Comparison of ENCODE assay signal across 8 cellular contexts in genomic region chr3:44511238-44511567, GRCh38. TPM values are rescaled to one million over a fixed set of nuclear protein-coding genes. Genes with fewer than 3 reads are reported as not detected.
DNase-seq lines count a peak whose midpoint lies in the region; ATAC-seq, FAIRE-seq and TF ChIP-seq lines count a peak whose summit lies in the region.

No MANE protein-coding gene starts in this region.

- POLR2A ChIA-PET in A549 (lab: Yijun Ruan, JAX) (interaction anchor here (0.6 to 1.5 kb wide), 8 partner anchors 15 to 385 kb away, joined by 3 to 18 read pairs (median 5); partner anchors contain the start of genes KIAA1143, KIF15, ZNF197 and ZNF445), MCF 10A (lab: Yijun Ruan, JAX) (interaction anchor here (0.7 to 2.8 kb wide), 17 partner anchors 8 to 416 kb away, joined by 3 to 27 read pairs (median 6); partner anchors contain the start of genes KIAA1143, KIF15, TCAIM and ZNF197)

- H3K27ac ChIP-seq in A549 (peak overlapping the region; percentile 90 to 98), HUES48 (ENCODE audit: low read depth, low read length) (peak overlapping the region; percentile 86)

- CTCF ChIA-PET in A549 (lab: Yijun Ruan, JAX) = no interaction called here
- CTCF ChIA-PET in MCF 10A (lab: Yijun Ruan, JAX) = interaction anchor here (0.6 to 0.8 kb wide), 4 partner anchors 22 to 529 kb away, joined by 3 read pairs; no protein-coding TSS in a partner anchor

- 43% methylated on average over 4 of the region's 4 CpGs for WGBS in A549 (ENCODE audit: missing lambda C conversion rate)

- no peaks in the 10 kb centered on the region for H3K27me3 Mint-ChIP-seq in MCF 10A (ENCODE audit: insufficient read depth, unreplicated experiment)

- TF ChIP-seq EP300 in A549 (IDR thresholded peaks at IDR 0.05) = no peak

- peak overlapping the region; percentile 81; the same call in 1 of the 2 replicates for H3K9ac ChIP-seq in HUES48 (ENCODE audit: low read depth, low read length)

- H3K9me3 ChIP-seq in A549 = peaks cover 19% of the 10 kb centered on the region; the same call in 1 of the 3 replicates
- H3K9me3 ChIP-seq in HUES48 (ENCODE audit: control insufficient read depth, insufficient read depth, low read length) = no peaks in the 10 kb centered on the region
- no peaks in the 10 kb centered on the region for H3K9me3 ChIP-seq in mononuclear cell (ENCODE audit: low read depth, low read length)

- H3K4me1 Mint-ChIP-seq in MCF 10A (ENCODE audit: insufficient read depth, unreplicated experiment) = peaks cover 10% of the 10 kb centered on the region

- no peak for TF ChIP-seq RAD21 in A549 (conservative IDR thresholded peaks at IDR 0.05 in 1 of 2, IDR thresholded peaks at IDR 0.05 in 1 of 2)

- intact Hi-C loops in MCF 10A (cut with micrococcal nuclease) = loop anchor here (5.0 kb wide), 1 partner anchor 189 kb away; no protein-coding TSS in a partner anchor

- ATAC-seq in A549 (0 out of 6 replicates have a peak, but pooled peaks of 1 of the 2 experiments have one; percentile 11), GM21423 (IDR thresholded peaks at IDR 0.05; ENCODE audit: unreplicated experiment) (no peak), HG03025 (IDR thresholded peaks at IDR 0.05; ENCODE audit: low FRiP score, unreplicated experiment) (no peak)

- H3K36me3 Mint-ChIP-seq in MCF 10A (ENCODE audit: insufficient read depth, unreplicated experiment) = no peaks in the 10 kb centered on the region

- H3K4me3 Mint-ChIP-seq in MCF 10A (ENCODE audit: unreplicated experiment) = peak overlapping the region; percentile 94

- H3K36me3 ChIP-seq in HUES48 (ENCODE audit: control insufficient read depth, insufficient read depth, low read length) = no peaks in the 10 kb centered on the region

- no peak for FAIRE-seq in A549 (lab: Jason Lieb, UNC)

- H3K4me3 ChIP-seq in A549 (peak overlapping the region; percentile 95), HUES48 (ENCODE audit: low read depth, low read length) (peak overlapping the region; percentile 98), mononuclear cell (ENCODE audit: low read length) (peak overlapping the region; percentile 97)

- TF ChIP-seq POLR2A in A549 (IDR thresholded peaks at IDR 0.05; ENCODE audit: low read length) = no peak

- TF ChIP-seq CTCF in A549 (IDR thresholded peaks at IDR 0.05) = no peak
- TF ChIP-seq CTCF in MCF 10A (IDR thresholded peaks at IDR 0.05; ENCODE audit: unreplicated experiment) = no peak

- H3K9me3 Mint-ChIP-seq in MCF 10A (ENCODE audit: unreplicated experiment) = no peaks in the 10 kb centered on the region

- BruUV-seq in MCF 10A (replicated peaks; lab: Mats Ljungman, UMichigan) = TSS peak; percentile 71

- peak overlapping the region; percentile 94 for H3K27ac Mint-ChIP-seq in MCF 10A (ENCODE audit: low read depth, unreplicated experiment)

- H3K4me1 ChIP-seq in A549 (0 out of 3 replicates have a peak, but pooled peaks cover 3% of the 10 kb centered on the region), HUES48 (ENCODE audit: control insufficient read depth, insufficient read depth, low read length) (peaks cover 25% of the 10 kb centered on the region; the same call in 1 of the 2 replicates), mononuclear cell (ENCODE audit: insufficient read depth, low read length) (peaks cover 21% of the 10 kb centered on the region)

- peak overlapping the region; percentile 92 for H3K4me2 ChIP-seq in A549

- H3K27me3 ChIP-seq in HUES48 (ENCODE audit: control insufficient read depth, insufficient read depth, low read length) (no peaks in the 10 kb centered on the region), mononuclear cell (ENCODE audit: insufficient read depth, low read length) (no peaks in the 10 kb centered on the region)

- DNase-seq in A549 (ENCODE audit: low read depth in 1 of 2, low spot score in 1 of 2) (no peak), MCF 10A (ENCODE audit: unreplicated experiment) (peak; percentile 3), NCI-H1694 (lab: John Stamatoyannopoulos, UW) (no peak), OCI-M1 (lab: John Stamatoyannopoulos, UW) (no peak)

TF ChIP-seq in A549, 52 proteins besides CTCF, POLR2A, EP300 and RAD21:
- no peak for TF ChIP-seq SMC3 (IDR thresholded peaks at IDR 0.05)
- no peak for TF ChIP-seq FOXS1 (CRISPR knock-in tag; IDR thresholded peaks at IDR 0.05)
- no peak for TF ChIP-seq EHMT2 (IDR thresholded peaks at IDR 0.05; ENCODE audit: low read depth)

RNA-seq across cellular contexts. Expression of gene ZNF445, which starts 33.7 kb away (rescaled TPM):
- 3.4 and 4.8 TPM in 2 replicates for polyA plus RNA-seq in A549 (2011; rRNA removed)
- polyA plus RNA-seq in A549 (2012; cell fraction: cytosol; rRNA removed) = 0.93 and 1.3 TPM in 2 replicates
- 2.7 and 3.7 TPM in 2 replicates for polyA plus RNA-seq in A549 (2012; cell fraction: nucleus; rRNA removed)
- polyA plus RNA-seq in A549 (2017; fragmentation: RNase III; extraction: RNeasy Plus Mini Kit Qiagen cat#74134 plus additional on column Dnase treatment) = 4.0 to 4.2 TPM (median 4.0 TPM) in 3 replicates
- polyA minus RNA-seq in A549 (2011; rRNA and poly(A)+ RNA removed) = 6.9 and 10.5 TPM in 2 replicates
- 10.1 and 11.0 TPM in 2 replicates for total RNA-seq in MCF 10A (2022)
- 2.8 TPM for total RNA-seq in mononuclear cell

RNA-seq across cellular contexts. Expression of gene ZKSCAN7, which starts 43.8 kb away (rescaled TPM):
- polyA plus RNA-seq in A549 (2011; rRNA removed) (not detected in 2 replicates), A549 (2017; fragmentation: RNase III; extraction: RNeasy Plus Mini Kit Qiagen cat#74134 plus additional on column Dnase treatment) (not detected in 3 replicates)
- polyA plus RNA-seq in A549 (2012; cell fraction: cytosol; rRNA removed) = not detected in 2 replicates
- not detected in 2 replicates for polyA plus RNA-seq in A549 (2012; cell fraction: nucleus; rRNA removed)
- polyA minus RNA-seq in A549 (2011; rRNA and poly(A)+ RNA removed) = not detected in 2 replicates
- total RNA-seq in MCF 10A (2022) (not detected in 2 replicates), mononuclear cell (0.42 TPM)
